In genomic region chr9:22913026-22913425, GRCh38 we compare ENCODE assay signal across 27 cellular contexts.
"Had no signal": no experiment of that assay in that cellular context is flagged by ENCODE, and none has a peak within 500 bp of the region (broad histone marks: within the 10 kb centered on the region; RNA-seq: fewer than 3 reads in every experiment).

No MANE protein-coding gene starts in this region.

- DNase-seq: activated B cell treated with CpG ODN at 0.5 μM for 24 hours; activated CD4-positive, alpha-beta memory T cell treated with anti-CD3 and anti-CD28 coated beads for 36 hours; activated CD4-positive, alpha-beta T cell treated with anti-CD3 and anti-CD28 coated beads for 48 hours; activated effector memory CD4-positive, alpha-beta T cell treated with Interleukin-2 at 50 U/mL for 16 hours; activated naive CD4-positive, alpha-beta T cell treated with anti-CD3 and anti-CD28 coated beads for 36 hours; activated naive CD8-positive, alpha-beta T cell treated with anti-CD3 and anti-CD28 coated beads, Interleukin-2, amount 10 ng/mL, durations not matched to agents 7 days and 5 days; activated T-cell treated with anti-CD3 and anti-CD28 coated beads, Interleukin-2, amount 50 U/mL, for 48 hours; amygdala; body of pancreas; dermis blood vessel endothelial cell; effector CD8-positive, alpha-beta T cell; foreskin melanocyte; immature natural killer cell; kidney glomerular epithelial cell; left lung; naive thymus-derived CD4-positive, alpha-beta T cell; posterior cingulate gyrus; spleen; stimulated activated CD4-positive, alpha-beta T cell treated with anti-CD3 and anti-CD28 coated beads, Interleukin-4, amount 100 ng/mL, for 24 hours; stimulated activated naive CD8-positive, alpha-beta T cell treated with anti-CD3 and anti-CD28 coated beads, Interleukin-15, Interleukin-2, amounts not matched to agents 100 U/mL and 50 U/mL, for 24 hours; T1000; upper lobe of left lung had no signal

- H3K27ac ChIP-seq: body of pancreas, cardiac muscle cell, left lung, neural progenitor cell, spleen, upper lobe of left lung had no signal

- H3K36me3 Mint-ChIP-seq: activated CD4-positive, alpha-beta memory T cell treated with anti-CD3 and anti-CD28 coated beads for 36 hours; activated naive CD8-positive, alpha-beta T cell treated with anti-CD3 and anti-CD28 coated beads, Interleukin-2, amount 10 ng/mL, durations not matched to agents 7 days and 5 days; naive thymus-derived CD4-positive, alpha-beta T cell; neural progenitor cell had no signal

- H3K4me1 Mint-ChIP-seq: activated B cell treated with CpG ODN at 0.5 μM for 24 hours; activated naive CD8-positive, alpha-beta T cell treated with anti-CD3 and anti-CD28 coated beads, Interleukin-2, amount 10 ng/mL, durations not matched to agents 7 days and 5 days; immature natural killer cell; naive thymus-derived CD4-positive, alpha-beta T cell; neural progenitor cell had no signal

- H3K9me3 Mint-ChIP-seq: activated B cell treated with CpG ODN at 0.5 μM for 24 hours; activated naive CD8-positive, alpha-beta T cell treated with anti-CD3 and anti-CD28 coated beads, Interleukin-2, amount 10 ng/mL, durations not matched to agents 7 days and 5 days; neural progenitor cell had no signal

- H3K27ac Mint-ChIP-seq: activated B cell treated with CpG ODN at 0.5 μM for 24 hours; activated CD4-positive, alpha-beta memory T cell treated with anti-CD3 and anti-CD28 coated beads for 36 hours; activated naive CD4-positive, alpha-beta T cell treated with anti-CD3 and anti-CD28 coated beads for 36 hours; activated naive CD8-positive, alpha-beta T cell treated with anti-CD3 and anti-CD28 coated beads, Interleukin-2, amount 10 ng/mL, durations not matched to agents 7 days and 5 days; immature natural killer cell; naive thymus-derived CD4-positive, alpha-beta T cell; neural progenitor cell; T-helper 1 cell treated with Interleukin-12 subunit alpha and Interleukin-12 subunit beta and Interleukin-4 antibody, amounts not matched to agents 30 μg/mL and 1 μg/mL, for 36 hours had no signal

- ATAC-seq: body of pancreas; left lung; naive thymus-derived CD4-positive, alpha-beta T cell; sciatic nerve; stimulated activated naive CD8-positive, alpha-beta T cell treated with anti-CD3 and anti-CD28 coated beads, Interleukin-15, Interleukin-2, amounts not matched to agents 100 U/mL and 50 U/mL, for 24 hours had no signal

- H3K36me3 ChIP-seq: cardiac muscle cell, left lung, neural progenitor cell, spleen, upper lobe of left lung had no signal

- H2AFZ ChIP-seq: neural progenitor cell had no signal

- H3K27me3 Mint-ChIP-seq: activated B cell treated with CpG ODN at 0.5 μM for 24 hours; activated CD4-positive, alpha-beta memory T cell treated with anti-CD3 and anti-CD28 coated beads for 36 hours; activated naive CD8-positive, alpha-beta T cell treated with anti-CD3 and anti-CD28 coated beads, Interleukin-2, amount 10 ng/mL, durations not matched to agents 7 days and 5 days; naive thymus-derived CD4-positive, alpha-beta T cell had no signal

- H3K4me3 ChIP-seq: body of pancreas, cardiac muscle cell, left lung, lung, neural progenitor cell, spleen, upper lobe of left lung had no signal

- H3K4me2 ChIP-seq: neural progenitor cell had no signal

- H3K4me3 Mint-ChIP-seq: activated B cell treated with CpG ODN at 0.5 μM for 24 hours; activated CD4-positive, alpha-beta memory T cell treated with anti-CD3 and anti-CD28 coated beads for 36 hours; activated naive CD4-positive, alpha-beta T cell treated with anti-CD3 and anti-CD28 coated beads for 36 hours; activated naive CD8-positive, alpha-beta T cell treated with anti-CD3 and anti-CD28 coated beads, Interleukin-2, amount 10 ng/mL, durations not matched to agents 7 days and 5 days; immature natural killer cell; naive thymus-derived CD4-positive, alpha-beta T cell; neural progenitor cell; T-helper 1 cell treated with Interleukin-12 subunit alpha and Interleukin-12 subunit beta and Interleukin-4 antibody, amounts not matched to agents 30 μg/mL and 1 μg/mL, for 36 hours had no signal

- H3K9ac ChIP-seq: neural progenitor cell had no signal

- H3K27me3 ChIP-seq: body of pancreas, cardiac muscle cell, left lung, neural progenitor cell, spleen, upper lobe of left lung had no signal

- H3K4me1 ChIP-seq: body of pancreas, left lung, neural progenitor cell, spleen, upper lobe of left lung had no signal
